1 cellular context compared by ENCODE assay signal in genomic region chr2:147430408-147430807, GRCh38.
TF ChIP-seq lines count a peak whose summit lies in the region.

No MANE protein-coding gene starts in this region.

TF ChIP-seq in HepG2, 621 proteins besides CTCF, POLR2A, EP300 and RAD21 (continued from another document and continues in another):
- no peak for TF ChIP-seq ZNF800 (CRISPR knock-in tag; IDR thresholded peaks at IDR 0.05)
- TF ChIP-seq RBFOX2 (IDR thresholded peaks at IDR 0.05; ENCODE audit: low read depth, low read length) = no peak
- no peak for TF ChIP-seq HIC2 (CRISPR knock-in tag; IDR thresholded peaks at IDR 0.05; ENCODE audit: low read depth)
- TF ChIP-seq, protein P1, sequence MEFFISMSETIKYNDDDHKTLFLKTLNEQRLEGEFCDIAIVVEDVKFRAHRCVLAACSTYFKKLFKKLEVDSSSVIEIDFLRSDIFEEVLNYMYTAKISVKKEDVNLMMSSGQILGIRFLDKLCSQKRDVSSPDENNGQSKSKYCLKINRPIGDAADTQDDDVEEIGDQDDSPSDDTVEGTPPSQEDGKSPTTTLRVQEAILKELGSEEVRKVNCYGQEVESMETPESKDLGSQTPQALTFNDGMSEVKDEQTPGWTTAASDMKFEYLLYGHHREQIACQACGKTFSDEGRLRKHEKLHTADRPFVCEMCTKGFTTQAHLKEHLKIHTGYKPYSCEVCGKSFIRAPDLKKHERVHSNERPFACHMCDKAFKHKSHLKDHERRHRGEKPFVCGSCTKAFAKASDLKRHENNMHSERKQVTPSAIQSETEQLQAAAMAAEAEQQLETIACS (CRISPR knock-in tag; IDR thresholded peaks at IDR 0.05) = no peak
- TF ChIP-seq KAT8 (CRISPR knock-in tag; IDR thresholded peaks at IDR 0.05) = 0 out of 2 replicates have a peak, but pooled peaks have one; percentile 26
- TF ChIP-seq ZNF333 (CRISPR knock-in tag; IDR thresholded peaks at IDR 0.05; ENCODE audit: borderline replicate concordance) = no peak
- no peak for TF ChIP-seq ATF6 (CRISPR knock-in tag; conservative IDR thresholded peaks at IDR 0.05)
- TF ChIP-seq, protein P2, sequence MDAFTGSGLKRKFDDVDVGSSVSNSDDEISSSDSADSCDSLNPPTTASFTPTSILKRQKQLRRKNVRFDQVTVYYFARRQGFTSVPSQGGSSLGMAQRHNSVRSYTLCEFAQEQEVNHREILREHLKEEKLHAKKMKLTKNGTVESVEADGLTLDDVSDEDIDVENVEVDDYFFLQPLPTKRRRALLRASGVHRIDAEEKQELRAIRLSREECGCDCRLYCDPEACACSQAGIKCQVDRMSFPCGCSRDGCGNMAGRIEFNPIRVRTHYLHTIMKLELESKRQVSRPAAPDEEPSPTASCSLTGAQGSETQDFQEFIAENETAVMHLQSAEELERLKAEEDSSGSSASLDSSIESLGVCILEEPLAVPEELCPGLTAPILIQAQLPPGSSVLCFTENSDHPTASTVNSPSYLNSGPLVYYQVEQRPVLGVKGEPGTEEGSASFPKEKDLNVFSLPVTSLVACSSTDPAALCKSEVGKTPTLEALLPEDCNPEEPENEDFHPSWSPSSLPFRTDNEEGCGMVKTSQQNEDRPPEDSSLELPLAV (CRISPR knock-in tag; conservative IDR thresholded peaks at IDR 0.05; ENCODE audit: low read depth) = no peak
- TF ChIP-seq, protein P3, sequence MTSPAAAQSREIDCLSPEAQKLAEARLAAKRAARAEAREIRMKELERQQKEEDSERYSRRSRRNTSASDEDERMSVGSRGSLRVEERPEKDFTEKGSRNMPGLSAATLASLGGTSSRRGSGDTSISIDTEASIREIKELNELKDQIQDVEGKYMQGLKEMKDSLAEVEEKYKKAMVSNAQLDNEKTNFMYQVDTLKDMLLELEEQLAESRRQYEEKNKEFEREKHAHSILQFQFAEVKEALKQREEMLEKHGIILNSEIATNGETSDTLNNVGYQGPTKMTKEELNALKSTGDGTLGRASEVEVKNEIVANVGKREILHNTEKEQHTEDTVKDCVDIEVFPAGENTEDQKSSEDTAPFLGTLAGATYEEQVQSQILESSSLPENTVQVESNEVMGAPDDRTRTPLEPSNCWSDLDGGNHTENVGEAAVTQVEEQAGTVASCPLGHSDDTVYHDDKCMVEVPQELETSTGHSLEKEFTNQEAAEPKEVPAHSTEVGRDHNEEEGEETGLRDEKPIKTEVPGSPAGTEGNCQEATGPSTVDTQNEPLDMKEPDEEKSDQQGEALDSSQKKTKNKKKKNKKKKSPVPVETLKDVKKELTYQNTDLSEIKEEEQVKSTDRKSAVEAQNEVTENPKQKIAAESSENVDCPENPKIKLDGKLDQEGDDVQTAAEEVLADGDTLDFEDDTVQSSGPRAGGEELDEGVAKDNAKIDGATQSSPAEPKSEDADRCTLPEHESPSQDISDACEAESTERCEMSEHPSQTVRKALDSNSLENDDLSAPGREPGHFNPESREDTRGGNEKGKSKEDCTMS (CRISPR knock-in tag; conservative IDR thresholded peaks at IDR 0.05) = no peak
- TF ChIP-seq ZNF160 (CRISPR knock-in tag; IDR thresholded peaks at IDR 0.05) = no peak
- TF ChIP-seq ZNF431 (CRISPR knock-in tag; IDR thresholded peaks at IDR 0.05; ENCODE audit: borderline replicate concordance, low read depth) = no peak
- TF ChIP-seq ZBTB7A (CRISPR knock-in tag; IDR thresholded peaks at IDR 0.05) = no peak
- TF ChIP-seq TBL1XR1 (IDR thresholded peaks at IDR 0.05; ENCODE audit: borderline replicate concordance, low read length, partially characterized antibody) = no peak
- TF ChIP-seq ZFP82 (CRISPR knock-in tag; IDR thresholded peaks at IDR 0.05; ENCODE audit: borderline replicate concordance) = no peak
- TF ChIP-seq TCF12 (IDR thresholded peaks at IDR 0.05) = no peak
- TF ChIP-seq TCF12 (CRISPR knock-in tag; IDR thresholded peaks at IDR 0.05) = no peak
- TF ChIP-seq ELK4 (CRISPR knock-in tag; IDR thresholded peaks at IDR 0.05; ENCODE audit: borderline replicate concordance) = no peak
- TF ChIP-seq NR2F2 (IDR thresholded peaks at IDR 0.05; ENCODE audit: borderline replicate concordance, low read depth) = 0 out of 2 replicates have a peak, but pooled peaks have one; percentile 55
- TF ChIP-seq NR2F1 (CRISPR knock-in tag; IDR thresholded peaks at IDR 0.05) = peak in 1 of 2 experiments; percentile 25; a peak in 1 of 4 replicates
- TF ChIP-seq SALL1 (CRISPR knock-in tag; IDR thresholded peaks at IDR 0.05) = peak; percentile 24; the same call in 1 of the 2 replicates
- TF ChIP-seq FOXJ3 (CRISPR knock-in tag; IDR thresholded peaks at IDR 0.05; ENCODE audit: borderline replicate concordance) = 0 out of 2 replicates have a peak, but pooled peaks have one; percentile 46
- TF ChIP-seq, protein P4, sequence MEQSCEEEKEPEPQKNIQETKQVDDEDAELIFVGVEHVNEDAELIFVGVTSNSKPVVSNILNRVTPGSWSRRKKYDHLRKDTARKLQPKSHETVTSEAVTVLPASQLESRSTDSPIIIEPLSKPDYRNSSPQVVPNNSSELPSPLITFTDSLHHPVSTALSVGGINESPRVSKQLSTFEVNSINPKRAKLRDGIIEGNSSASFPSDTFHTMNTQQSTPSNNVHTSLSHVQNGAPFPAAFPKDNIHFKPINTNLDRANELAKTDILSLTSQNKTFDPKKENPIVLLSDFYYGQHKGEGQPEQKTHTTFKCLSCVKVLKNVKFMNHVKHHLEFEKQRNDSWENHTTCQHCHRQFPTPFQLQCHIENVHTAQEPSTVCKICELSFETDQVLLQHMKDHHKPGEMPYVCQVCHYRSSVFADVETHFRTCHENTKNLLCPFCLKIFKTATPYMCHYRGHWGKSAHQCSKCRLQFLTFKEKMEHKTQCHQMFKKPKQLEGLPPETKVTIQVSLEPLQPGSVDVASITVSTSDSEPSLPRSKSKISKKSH (CRISPR knock-in tag; IDR thresholded peaks at IDR 0.05; ENCODE audit: borderline replicate concordance) = no peak
- no peak for TF ChIP-seq FOXP1 (IDR thresholded peaks at IDR 0.05)
- 0 out of 2 replicates have a peak, but pooled peaks have one; percentile 16 for TF ChIP-seq FOXP1 (CRISPR knock-in tag; IDR thresholded peaks at IDR 0.05)
- TF ChIP-seq ZNF776 (CRISPR knock-in tag; IDR thresholded peaks at IDR 0.05) = no peak
- TF ChIP-seq REXO4 (CRISPR knock-in tag; IDR thresholded peaks at IDR 0.05; ENCODE audit: borderline replicate concordance) = no peak
- no peak for TF ChIP-seq DMTF1 (CRISPR knock-in tag; IDR thresholded peaks at IDR 0.05)
- TF ChIP-seq, protein P5, sequence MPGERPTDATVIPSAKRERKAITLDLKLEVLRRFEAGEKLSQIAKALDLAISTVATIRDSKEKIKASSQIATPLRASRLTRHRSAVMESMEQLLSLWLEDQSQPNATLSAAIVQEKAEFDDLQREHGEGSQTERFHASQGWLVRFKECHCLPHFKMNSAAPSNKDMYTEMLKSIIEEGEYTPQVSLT (CRISPR knock-in tag; IDR thresholded peaks at IDR 0.05; ENCODE audit: borderline replicate concordance, low read depth) = no peak
- TF ChIP-seq ATF7-NPFF (CRISPR knock-in tag; IDR thresholded peaks at IDR 0.05; ENCODE audit: low read depth) = no peak
- TF ChIP-seq ZNF557 (CRISPR knock-in tag; IDR thresholded peaks at IDR 0.05) = no peak
- no peak for TF ChIP-seq ZNF224 (CRISPR knock-in tag; IDR thresholded peaks at IDR 0.05)
- no peak for TF ChIP-seq ZFP36L1 (CRISPR knock-in tag; IDR thresholded peaks at IDR 0.05)
- TF ChIP-seq ZNF746 (CRISPR knock-in tag; IDR thresholded peaks at IDR 0.05) = no peak
- no peak for TF ChIP-seq ZNF567 (CRISPR knock-in tag; IDR thresholded peaks at IDR 0.05; ENCODE audit: borderline replicate concordance)
- TF ChIP-seq ZNF644 (CRISPR knock-in tag; IDR thresholded peaks at IDR 0.05; ENCODE audit: low read depth) = peak; percentile 67
- peak; percentile 43; the same call in 1 of the 2 replicates for TF ChIP-seq REPIN1 (CRISPR knock-in tag; IDR thresholded peaks at IDR 0.05; ENCODE audit: borderline replicate concordance, low read depth)
- TF ChIP-seq ZNF501 (CRISPR knock-in tag; IDR thresholded peaks at IDR 0.05) = no peak
- TF ChIP-seq PAWR (CRISPR knock-in tag; IDR thresholded peaks at IDR 0.05; ENCODE audit: borderline replicate concordance) = no peak
- TF ChIP-seq ZNF598 (CRISPR knock-in tag; IDR thresholded peaks at IDR 0.05; ENCODE audit: borderline replicate concordance) = no peak
- no peak for TF ChIP-seq SMAD9 (CRISPR knock-in tag; IDR thresholded peaks at IDR 0.05)
- TF ChIP-seq ETV5 (CRISPR knock-in tag; IDR thresholded peaks at IDR 0.05; ENCODE audit: borderline replicate concordance) = peak; percentile 57; the same call in 1 of the 2 replicates
- TF ChIP-seq MED8 (CRISPR knock-in tag; IDR thresholded peaks at IDR 0.05; ENCODE audit: insufficient replicate concordance) = no peak
- no peak for TF ChIP-seq ZNF577 (CRISPR knock-in tag; IDR thresholded peaks at IDR 0.05; ENCODE audit: borderline replicate concordance, low read depth)
- TF ChIP-seq HIVEP1 (CRISPR knock-in tag; IDR thresholded peaks at IDR 0.05) = no peak
- TF ChIP-seq HOXA7 (CRISPR knock-in tag; IDR thresholded peaks at IDR 0.05) = no peak
- no peak for TF ChIP-seq HOXA3 (CRISPR knock-in tag; IDR thresholded peaks at IDR 0.05)
- TF ChIP-seq U2AF1 (optimal IDR thresholded peaks at IDR 0.05; ENCODE audit: low read depth, low read length) = no peak
- peak; percentile 17; the same call in 1 of the 2 replicates for TF ChIP-seq ELF1 (CRISPR knock-in tag; IDR thresholded peaks at IDR 0.05)
- TF ChIP-seq ZNF530 (CRISPR knock-in tag; IDR thresholded peaks at IDR 0.05; ENCODE audit: low read depth) = no peak
